In genomic region chr7:5324961-5325360, GRCh38 we compare ENCODE assay signal across 15 cellular contexts. TPM values are rescaled to one million over a fixed set of nuclear protein-coding genes. Genes with fewer than 3 reads are reported as not detected.
DNase-seq lines count a peak whose midpoint lies in the region; ATAC-seq and TF ChIP-seq lines count a peak whose summit lies in the region.
"Had no signal": no experiment of that assay in that cellular context is flagged by ENCODE, and none has a peak within 500 bp of the region (broad histone marks: within the 10 kb centered on the region; RNA-seq: fewer than 3 reads in every experiment).

No MANE protein-coding gene starts in this region.

- H3K27me3 Mint-ChIP-seq in Caco-2 (ENCODE audit: insufficient read depth, unreplicated experiment) (no peaks in the 10 kb centered on the region), WTC11 (ENCODE audit: low read depth) (no peaks in the 10 kb centered on the region)
- H3K27me3 Mint-ChIP-seq in activated CD4-positive, alpha-beta T cell treated with anti-CD3 and anti-CD28 coated beads, Interleukin-2, amount 10 ng/mL, durations not matched to agents 7 days and 5 days: no peaks in the 10 kb centered on the region

- no peak overlapping the region for H3K23ac ChIP-seq in neuronal stem cell (ENCODE audit: low read depth, low read length, poor library complexity)

- no peak overlapping the region for H2BK120ac ChIP-seq in neuronal stem cell (ENCODE audit: low read depth, low read length)

- no peak overlapping the region for H2BK5ac ChIP-seq in neuronal stem cell (ENCODE audit: low read length)

- peaks cover 51% of the 10 kb centered on the region for H3K36me3 ChIP-seq in right atrium auricular region
- peaks cover 2% of the 10 kb centered on the region for H3K36me3 ChIP-seq in Caco-2 (ENCODE audit: control insufficient read depth, insufficient read depth, low read length)
- peaks cover 10 to 83% of the 10 kb centered on the region in 2 donors for H3K36me3 ChIP-seq in neuronal stem cell (replicated peaks in 1 of 2; ENCODE audit: control insufficient read depth in 2 of 2, insufficient read depth in 2 of 2, low read length in 2 of 2)

- no peaks in the 10 kb centered on the region for H3K4me1 ChIP-seq in right atrium auricular region
- peaks cover 16% of the 10 kb centered on the region for H3K4me1 ChIP-seq in Caco-2
- no peaks in the 10 kb centered on the region for H3K4me1 ChIP-seq in neuronal stem cell (ENCODE audit: control insufficient read depth in 2 of 2, insufficient read depth in 1 of 2, low read depth in 1 of 2, low read length in 2 of 2)
- H3K4me1 ChIP-seq: A549 had no signal

- H3K9me3 Mint-ChIP-seq in Caco-2 (ENCODE audit: unreplicated experiment) (no peaks in the 10 kb centered on the region), WTC11 (peaks cover under 1% of the 10 kb centered on the region; the same call in 1 of the 2 replicates)
- peaks cover 1% of the 10 kb centered on the region for H3K9me3 Mint-ChIP-seq in activated CD4-positive, alpha-beta T cell treated with anti-CD3 and anti-CD28 coated beads, Interleukin-2, amount 10 ng/mL, durations not matched to agents 7 days and 5 days
- H3K9me3 Mint-ChIP-seq: CD8-positive, alpha-beta T cell had no signal

- H3K9ac ChIP-seq in neuronal stem cell (ENCODE audit: low read depth, low read length, poor library complexity): no peak overlapping the region
- H3K9ac ChIP-seq: GM23248 had no signal

- H3K4me1 Mint-ChIP-seq in Caco-2 (ENCODE audit: low read depth, unreplicated experiment) (peaks cover 13% of the 10 kb centered on the region), WTC11 (no peaks in the 10 kb centered on the region)
- H3K4me1 Mint-ChIP-seq in activated CD4-positive, alpha-beta T cell treated with anti-CD3 and anti-CD28 coated beads, Interleukin-2, amount 10 ng/mL, durations not matched to agents 7 days and 5 days: peaks cover 2% of the 10 kb centered on the region

- no peak overlapping the region for H2BK12ac ChIP-seq in neuronal stem cell (ENCODE audit: low read length)

- no peak overlapping the region for H3K4me2 ChIP-seq in neuronal stem cell (ENCODE audit: insufficient read depth, low read length, poor library complexity, severe bottlenecking)
- H3K4me2 ChIP-seq: A549 had no signal

- ATAC-seq in Right ventricle myocardium inferior (no peak), WTC11 (no peak), HG02623 (IDR thresholded peaks at IDR 0.05; ENCODE audit: unreplicated experiment) (no peak)
- ATAC-seq: A549; CD8-positive, alpha-beta T cell; HCT116 had no signal

- H3K27me3 ChIP-seq in right atrium auricular region (no peaks in the 10 kb centered on the region), Caco-2 (replicated peaks; ENCODE audit: control insufficient read depth, insufficient read depth, low read length) (no peaks in the 10 kb centered on the region), neuronal stem cell (ENCODE audit: control insufficient read depth in 3 of 3, insufficient read depth in 3 of 3, low read depth in 1 of 3, low read length in 3 of 3) (no peaks in the 10 kb centered on the region)

- peak overlapping the region; percentile 21 for H3K14ac ChIP-seq in neuronal stem cell (ENCODE audit: low read length)

- no peak overlapping the region for H2AFZ ChIP-seq in neuronal stem cell (ENCODE audit: low read length)
- H2AFZ ChIP-seq: GM23248 had no signal

- BruUV-seq in Caco-2 (replicated peaks; lab: Mats Ljungman, UMichigan): no TSS peak

- no peak overlapping the region for H4K91ac ChIP-seq in neuronal stem cell (ENCODE audit: low read depth, low read length, poor library complexity)

- H4K8ac ChIP-seq in neuronal stem cell (ENCODE audit: low read depth, low read length): no peak overlapping the region

- H3K4me3 Mint-ChIP-seq in Caco-2 (ENCODE audit: unreplicated experiment): no peak overlapping the region
- H3K4me3 Mint-ChIP-seq in WTC11: no peak overlapping the region
- H3K4me3 Mint-ChIP-seq in activated CD4-positive, alpha-beta T cell treated with anti-CD3 and anti-CD28 coated beads, Interleukin-2, amount 10 ng/mL, durations not matched to agents 7 days and 5 days: no peak overlapping the region
- H3K4me3 Mint-ChIP-seq: CD8-positive, alpha-beta T cell; HFFc6 had no signal

- CTCF ChIA-PET in Caco-2 (lab: Charles Lee) (no interaction called here), WTC11 (lab: Charles Lee) (interaction anchor here (1.3 kb wide), 1 partner anchor 85 kb away, joined by 5 read pairs; no protein-coding TSS in a partner anchor)
- CTCF ChIA-PET in activated CD4-positive, alpha-beta T cell treated with anti-CD3 and anti-CD28 coated beads, Interleukin-2, amount 10 ng/mL, durations not matched to agents 7 days and 5 days (lab: Charles Lee): no interaction called here

- no CpG with 5 or more reads among the region's 10 CpGs for whole genome bisulfite sequencing in neuronal stem cell (ENCODE audit: extremely low coverage in 2 of 2, insufficient read length in 2 of 2, insufficient replicate concordance in 1 of 2), 2 donors

- DNase-seq in Right ventricle myocardium inferior (ENCODE audit: missing footprints) (peak; percentile 65), right atrium auricular region (ENCODE audit: low spot score) (no peak), Caco-2 (no peak), WTC11 (ENCODE audit: low spot score) (no peak), neuronal stem cell (ENCODE audit: low spot score) (no peak), NCI-H2227 (lab: John Stamatoyannopoulos, UW; ENCODE audit: unreplicated experiment) (no peak)
- no peak for DNase-seq in activated CD4-positive, alpha-beta T cell treated with anti-CD3 and anti-CD28 coated beads, Interleukin-2, amount 10 ng/mL, durations not matched to agents 7 days and 5 days
- DNase-seq: AML-193; CD8-positive, alpha-beta T cell; GM23248; HFFc6 had no signal

- H3K4ac ChIP-seq in neuronal stem cell (ENCODE audit: low read length): no peak overlapping the region

- TF ChIP-seq CTCF in right atrium auricular region (IDR thresholded peaks at IDR 0.05) (no peak), Caco-2 (IDR thresholded peaks at IDR 0.05; ENCODE audit: insufficient read depth in 1 of 2, low read depth in 1 of 2, low read length in 1 of 2, severe bottlenecking in 1 of 2, unreplicated experiment in 1 of 2) (no peak), WTC11 (IDR thresholded peaks at IDR 0.05) (no peak)

- H3K18ac ChIP-seq in neuronal stem cell (ENCODE audit: low read length): no peak overlapping the region

- no peak overlapping the region for H2AK5ac ChIP-seq in neuronal stem cell (ENCODE audit: low read depth, low read length)

- intact Hi-C loops in Right ventricle myocardium inferior (cut with DNase I): no loop called here
- intact Hi-C loops in Caco-2 (cut with micrococcal nuclease; ENCODE audit: unreplicated experiment): no loop called here

- H2BK15ac ChIP-seq in neuronal stem cell (ENCODE audit: low read length): no peak overlapping the region

- H3K27ac ChIP-seq in right atrium auricular region (no peak overlapping the region), neuronal stem cell (replicated peaks; ENCODE audit: low read length) (no peak overlapping the region)
- H3K27ac ChIP-seq: 22Rv1, A549, GM23248 had no signal

- H3K9me3 ChIP-seq in right atrium auricular region: peaks cover 0 to under 1% of the 10 kb centered on the region in 2 donors
- no peaks in the 10 kb centered on the region for H3K9me3 ChIP-seq in Caco-2
- no peaks in the 10 kb centered on the region for H3K9me3 ChIP-seq in neuronal stem cell (replicated peaks in 1 of 2; ENCODE audit: control insufficient read depth in 2 of 2, insufficient read depth in 1 of 2, low read depth in 1 of 2, low read length in 2 of 2)

- H3K27ac Mint-ChIP-seq in Caco-2 (ENCODE audit: unreplicated experiment): peak overlapping the region; percentile 93
- peak overlapping the region; percentile 11; the same call in 1 of the 2 replicates for H3K27ac Mint-ChIP-seq in WTC11
- H3K27ac Mint-ChIP-seq in activated CD4-positive, alpha-beta T cell treated with anti-CD3 and anti-CD28 coated beads, Interleukin-2, amount 10 ng/mL, durations not matched to agents 7 days and 5 days: no peak overlapping the region
- H3K27ac Mint-ChIP-seq: CD8-positive, alpha-beta T cell; HFFc6 had no signal

- POLR2A ChIA-PET in Caco-2 (lab: Charles Lee) (no interaction called here), WTC11 (lab: Charles Lee) (no interaction called here)
- POLR2A ChIA-PET in activated CD4-positive, alpha-beta T cell treated with anti-CD3 and anti-CD28 coated beads, Interleukin-2, amount 10 ng/mL, durations not matched to agents 7 days and 5 days (lab: Charles Lee): no interaction called here

- H3K36me3 Mint-ChIP-seq in Caco-2 (ENCODE audit: insufficient read depth, unreplicated experiment) (peaks cover 89% of the 10 kb centered on the region), WTC11 (peaks cover 2% of the 10 kb centered on the region)
- peaks cover 49% of the 10 kb centered on the region for H3K36me3 Mint-ChIP-seq in activated CD4-positive, alpha-beta T cell treated with anti-CD3 and anti-CD28 coated beads, Interleukin-2, amount 10 ng/mL, durations not matched to agents 7 days and 5 days (ENCODE audit: low read depth)

- no peaks in the 10 kb centered on the region for H3K79me1 ChIP-seq in neuronal stem cell (ENCODE audit: low read depth, low read length)

- H3K4me3 ChIP-seq in right atrium auricular region (no peak overlapping the region), Caco-2 (ENCODE audit: low read depth, low read length) (no peak overlapping the region), neuronal stem cell (ENCODE audit: low read length in 2 of 2) (no peak overlapping the region)
- H3K4me3 ChIP-seq: A549, GM23248 had no signal

RNA-seq across cellular contexts. Expression of gene SLC29A4, which starts 42.2 kb away (rescaled TPM):
- total RNA-seq in Right ventricle myocardium inferior: 4.0 TPM
- total RNA-seq in right atrium auricular region: 1 to 10 TPM; 3.7 to 4.3 TPM
- 34.6 and 38.4 TPM in 2 replicates for total RNA-seq in Caco-2 (2022)
- total RNA-seq in WTC11 (2021): 11.8 to 14.4 TPM (median 11.9 TPM) in 3 replicates
- 29.0 TPM for polyA plus RNA-seq in neuronal stem cell (2013, experiment 1 of 2)
- 28.9 TPM for polyA plus RNA-seq in neuronal stem cell (2013, experiment 2 of 2)
- under 1 TPM; 0.25 to 0.50 TPM for total RNA-seq in activated CD4-positive, alpha-beta T cell treated with anti-CD3 and anti-CD28 coated beads, Interleukin-2, amount 10 ng/mL, durations not matched to agents 7 days and 5 days
